31 cellular contexts compared by ENCODE assay signal in the genomic region with DNA sequence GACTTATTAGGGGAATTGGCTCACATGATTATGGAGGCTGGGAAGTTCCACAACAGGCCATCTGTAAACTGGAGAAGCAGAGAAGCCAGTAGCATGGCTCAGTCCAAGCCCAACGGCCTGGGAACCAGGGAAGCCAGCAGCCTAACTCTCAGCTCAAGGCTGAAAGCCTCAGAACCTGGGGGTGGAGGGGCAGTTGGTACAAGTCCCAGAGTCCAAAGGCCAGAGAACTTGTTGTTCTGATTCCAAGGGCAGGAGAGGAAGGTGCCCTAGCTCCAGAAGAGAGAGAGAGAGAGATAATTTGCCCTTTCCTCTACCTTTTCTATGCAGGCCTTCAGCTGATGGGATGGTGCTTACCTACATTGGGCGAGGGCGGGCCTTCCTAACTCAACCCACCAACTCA. TPM values are rescaled to one million over a fixed set of nuclear protein-coding genes. Genes with fewer than 3 reads are reported as not detected.
DNase-seq lines count a peak whose midpoint lies in the region; ATAC-seq, FAIRE-seq and TF ChIP-seq lines count a peak whose summit lies in the region.
"Had no signal": no experiment of that assay in that cellular context is flagged by ENCODE, and none has a peak within 500 bp of the region (broad histone marks: within the 10 kb centered on the region; RNA-seq: fewer than 3 reads in every experiment).

No MANE protein-coding gene starts in this region.

- TF ChIP-seq POLR2A in HepG2 (IDR thresholded peaks at IDR 0.05; ENCODE audit: insufficient read depth in 1 of 2, low read depth in 2 of 2, low read length in 2 of 2) = no peak
- no peak for TF ChIP-seq POLR2A in spleen (IDR thresholded peaks at IDR 0.05)
- TF ChIP-seq POLR2A in erythroblast (IDR thresholded peaks at IDR 0.05; ENCODE audit: low read length) = no peak

- POLR2A ChIA-PET in T-cell (lab: Charles Lee) (no interaction called here), HepG2 (lab: Yijun Ruan, JAX) (interaction anchor here (0.7 kb wide), 1 partner anchor 47 kb away, joined by 3 read pairs; no protein-coding TSS in a partner anchor)

- intact Hi-C loops in cardiac septum (cut with DNase I) = no loop called here
- intact Hi-C loops in left cardiac atrium (cut with DNase I) = no loop called here
- intact Hi-C loops in HepG2 (cut with micrococcal nuclease; ENCODE audit: unreplicated experiment) = no loop called here
- intact Hi-C loops in spleen (cut with DNase I; ENCODE audit: low total_unique reads) = no loop called here
- intact Hi-C loops in natural killer cell (cut with micrococcal nuclease) = no loop called here

- H2AFZ ChIP-seq in HepG2 (ENCODE audit: low read length) = no peak overlapping the region

- H3K9ac ChIP-seq in HepG2 (ENCODE audit: insufficient read depth, low read depth, low read length) = no peak overlapping the region
- H3K9ac ChIP-seq: BLaER1 treated with 17β-estradiol and CSF1 and Interleukin-3, amounts not matched to agents 10 nM and 100 nM; SK-N-SH had no signal

- TF ChIP-seq CTCF in HepG2 (CRISPR knock-in tag; IDR thresholded peaks at IDR 0.05) (no peak), spleen (IDR thresholded peaks at IDR 0.05 in 8 of 11, conservative IDR thresholded peaks at IDR 0.05 in 3 of 11) (no peak), natural killer cell (IDR thresholded peaks at IDR 0.05) (no peak)

- H3K4me3 Mint-ChIP-seq in T-cell (no peak overlapping the region), natural killer cell (no peak overlapping the region)
- H3K4me3 Mint-ChIP-seq in natural killer cell treated with Interleukin-12 subunit alpha and Interleukin-12 subunit beta and Interleukin-15 and Interleukin-18, amount 100 ng/mL, for 72 hours = no peak overlapping the region
- H3K4me3 Mint-ChIP-seq: CD8-positive, alpha-beta memory T cell had no signal

- TF ChIP-seq EP300 in HepG2 (IDR thresholded peaks at IDR 0.05; ENCODE audit: low read depth in 2 of 2, low read length in 2 of 2) (no peak), HepG2 (CRISPR knock-in tag; IDR thresholded peaks at IDR 0.05; ENCODE audit: borderline replicate concordance) (no peak)

- H3K27ac ChIP-seq in HepG2 (ENCODE audit: extremely low read length, insufficient read depth, low read length) (no peak overlapping the region), spleen (no peak overlapping the region)
- H3K27ac ChIP-seq: A549; BLaER1 treated with 17β-estradiol and CSF1 and Interleukin-3, amounts not matched to agents 10 nM and 100 nM; HL-60 had no signal

- H3K27ac Mint-ChIP-seq in T-cell (peak overlapping the region; percentile 91 to 93), natural killer cell (no peak overlapping the region)
- H3K27ac Mint-ChIP-seq in natural killer cell treated with Interleukin-12 subunit alpha and Interleukin-12 subunit beta and Interleukin-15 and Interleukin-18, amount 100 ng/mL, for 72 hours = no peak overlapping the region

- H3K4me3 ChIP-seq in HepG2 (replicated peaks in 1 of 3; ENCODE audit: insufficient read depth in 1 of 3, low read depth in 2 of 3, low read length in 3 of 3) (no peak overlapping the region), spleen (no peak overlapping the region)
- H3K4me3 ChIP-seq: A549; BLaER1 treated with 17β-estradiol and CSF1 and Interleukin-3, amounts not matched to agents 10 nM and 100 nM; GM12878 had no signal

- no peaks in the 10 kb centered on the region for H3K9me3 Mint-ChIP-seq in T-cell
- H3K9me3 Mint-ChIP-seq in natural killer cell = no peaks in the 10 kb centered on the region
- no peaks in the 10 kb centered on the region for H3K9me3 Mint-ChIP-seq in natural killer cell treated with Interleukin-12 subunit alpha and Interleukin-12 subunit beta and Interleukin-15 and Interleukin-18, amount 100 ng/mL, for 72 hours
- H3K9me3 Mint-ChIP-seq: CD8-positive, alpha-beta memory T cell had no signal

- no peak for TF ChIP-seq RAD21 in HepG2 (CRISPR knock-in tag; IDR thresholded peaks at IDR 0.05)

- no peaks in the 10 kb centered on the region for H3K36me3 ChIP-seq in HepG2 (replicated peaks in 1 of 2; ENCODE audit: control insufficient read depth in 1 of 2, insufficient read depth in 2 of 2, low read length in 2 of 2)
- H3K36me3 ChIP-seq in spleen = no peaks in the 10 kb centered on the region
- H3K36me3 ChIP-seq: BLaER1 treated with 17β-estradiol and CSF1 and Interleukin-3, amounts not matched to agents 10 nM and 100 nM had no signal

- H3K4me1 ChIP-seq in HepG2 (ENCODE audit: insufficient read depth, low read length) = peaks cover 8% of the 10 kb centered on the region; the same call in 1 of the 2 replicates
- peaks cover 12 to 44% (median 19%) of the 10 kb centered on the region in 6 donors for H3K4me1 ChIP-seq in spleen
- H3K4me1 ChIP-seq: A549 had no signal

- no peaks in the 10 kb centered on the region for H4K20me1 ChIP-seq in HepG2 (ENCODE audit: insufficient read depth, low read length)
- H4K20me1 ChIP-seq: BLaER1 treated with 17β-estradiol and CSF1 and Interleukin-3, amounts not matched to agents 10 nM and 100 nM had no signal

- H3K4me1 Mint-ChIP-seq in T-cell = peaks cover 88 to 97% (median 96%) of the 10 kb centered on the region in 3 donors
- H3K4me1 Mint-ChIP-seq in natural killer cell = peaks cover 33 to 50% of the 10 kb centered on the region in 2 donors
- H3K4me1 Mint-ChIP-seq in natural killer cell treated with Interleukin-12 subunit alpha and Interleukin-12 subunit beta and Interleukin-15 and Interleukin-18, amount 100 ng/mL, for 72 hours (ENCODE audit: low read depth in 2 of 2) = peaks cover 29 to 31% of the 10 kb centered on the region in 2 donors

- CTCF ChIA-PET in T-cell (lab: Charles Lee) = no interaction called here
- CTCF ChIA-PET in HepG2 (lab: Yijun Ruan, JAX; ENCODE audit: low intra/inter-chr PET ratio, low total read pairs) = no interaction called here

- FAIRE-seq in HepG2 (lab: Jason Lieb, UNC) = no peak
- FAIRE-seq: A549, GM12878, H1 had no signal

- WGBS in HepG2 (ENCODE audit: low lambda C conversion rate) = 57% methylated on average over 3 of the region's 3 CpGs
- 85 to 96% (median 89%) methylated on average over 3 of the region's 3 CpGs for WGBS in spleen, 5 donors

- DNase-seq in cardiac septum (ENCODE audit: low spot score) = peak; percentile 36
- DNase-seq in left cardiac atrium = no peak
- no peak for DNase-seq in T-cell
- no peak for DNase-seq in HepG2 (ENCODE audit: low spot score)
- DNase-seq in spleen = peak; percentile 32
- DNase-seq in natural killer cell = no peak
- DNase-seq in natural killer cell treated with Interleukin-12 subunit alpha and Interleukin-12 subunit beta and Interleukin-15 and Interleukin-18, amount 100 ng/mL, for 72 hours (ENCODE audit: low spot score) = no peak
- DNase-seq in erythroblast (lab: John Stamatoyannopoulos, UW) = no peak
- DNase-seq: AML-193; CD8-positive, alpha-beta memory T cell; DMS 273 treated with DMSO at 0.1 percent for 48 hours; DMS79; EL; GDM1; HCEC 1CT; Karpas-422; NCI-H1092; NCI-H1436; NCI-H187; NCI-H2081 treated with DMSO at 0.1 percent for 48 hours; NCI-H2171; NCI-H226; NCI-H510A; NCI-H69; SK-N-SH had no signal

- H3K79me2 ChIP-seq in HepG2 (ENCODE audit: insufficient read depth, low read length) = no peaks in the 10 kb centered on the region

- H3K36me3 Mint-ChIP-seq in T-cell (peaks cover 18% of the 10 kb centered on the region), natural killer cell (no peaks in the 10 kb centered on the region)
- H3K36me3 Mint-ChIP-seq in natural killer cell treated with Interleukin-12 subunit alpha and Interleukin-12 subunit beta and Interleukin-15 and Interleukin-18, amount 100 ng/mL, for 72 hours = no peaks in the 10 kb centered on the region

- no TSS peak for BruUV-seq in HepG2 (replicated peaks; lab: Mats Ljungman, UMichigan)

- no peaks in the 10 kb centered on the region for H3K27me3 Mint-ChIP-seq in T-cell
- no peaks in the 10 kb centered on the region for H3K27me3 Mint-ChIP-seq in natural killer cell (ENCODE audit: low read depth in 2 of 2)
- peaks cover 2 to 10% of the 10 kb centered on the region in 2 donors for H3K27me3 Mint-ChIP-seq in natural killer cell treated with Interleukin-12 subunit alpha and Interleukin-12 subunit beta and Interleukin-15 and Interleukin-18, amount 100 ng/mL, for 72 hours
- H3K27me3 Mint-ChIP-seq: CD8-positive, alpha-beta memory T cell had no signal

- ATAC-seq in left cardiac atrium = no peak
- no peak for ATAC-seq in T-cell (replicated peaks in 1 of 4)
- ATAC-seq in HepG2 = no peak
- no peak for ATAC-seq in natural killer cell
- ATAC-seq in natural killer cell treated with Interleukin-12 subunit alpha and Interleukin-12 subunit beta and Interleukin-15 and Interleukin-18, amount 100 ng/mL, for 72 hours = no peak
- ATAC-seq: A549, GM12878, Panc1 had no signal

- H3K27me3 ChIP-seq in HepG2 (ENCODE audit: control insufficient read depth in 1 of 2, insufficient read depth in 2 of 2, low read length in 2 of 2) (0 out of 5 replicates have a peak, but pooled peaks cover 0 to 3% of the 10 kb centered on the region in 2 experiments), spleen (replicated peaks in 1 of 7) (no peaks in the 10 kb centered on the region)
- H3K27me3 ChIP-seq: BLaER1 treated with 17β-estradiol and CSF1 and Interleukin-3, amounts not matched to agents 10 nM and 100 nM had no signal

- in situ Hi-C loops in HepG2 (cut with HindIII; ENCODE audit: extremely low pct_ligation_motif_present, low pct_unique_long_range_greater_than_20kb) = no loop called here

- H3K4me2 ChIP-seq in HepG2 (ENCODE audit: low read depth, low read length) = no peak overlapping the region
- H3K4me2 ChIP-seq: A549; BLaER1 treated with 17β-estradiol and CSF1 and Interleukin-3, amounts not matched to agents 10 nM and 100 nM; SK-N-SH had no signal

- H3K9me3 ChIP-seq in HepG2 (ENCODE audit: low read length) (no peaks in the 10 kb centered on the region), spleen (no peaks in the 10 kb centered on the region)
- H3K9me3 ChIP-seq: A549, SK-N-SH had no signal

RNA-seq across cellular contexts. Expression of a gene that starts 55.3 kb away (rescaled TPM):
- total RNA-seq in cardiac septum = 16.7 TPM
- total RNA-seq in left cardiac atrium = 10 to 100 TPM; 11.0 to 14.8 TPM
- 10 to 100 TPM; 57.5 to 90.5 (median 65.5) TPM for total RNA-seq in T-cell
- total RNA-seq in HepG2 (2016; rRNA removed; fragmentation: Illumina TruSeq; extraction: Trizol) = 0.15 and 0.49 TPM in 2 replicates
- 0.26 and 0.30 TPM in 2 replicates for total RNA-seq in HepG2 (2016; cell fraction: cytosol; rRNA removed; fragmentation: Illumina TruSeq; extraction: Trizol; ENCODE audit: low read depth)
- total RNA-seq in HepG2 (2016; cell fraction: insoluble cytoplasmic fraction; rRNA removed; fragmentation: Illumina TruSeq; extraction: Trizol) = 0.32 and 0.39 TPM in 2 replicates
- total RNA-seq in HepG2 (2016; cell fraction: membrane; rRNA removed; fragmentation: Illumina TruSeq; extraction: Trizol) = 0.31 and 0.69 TPM in 2 replicates
- total RNA-seq in HepG2 (2016; cell fraction: nucleus; rRNA removed; fragmentation: Illumina TruSeq; extraction: Trizol) = 0.25 and 0.50 TPM in 2 replicates
- polyA plus RNA-seq in HepG2 (2011; rRNA removed) = 0.18 and 0.39 TPM in 2 replicates
- polyA plus RNA-seq in HepG2 (2011; cell fraction: cytosol; rRNA removed) = 0.30 and 0.31 TPM in 2 replicates
- 0.23 and 0.45 TPM in 2 replicates for polyA plus RNA-seq in HepG2 (2011; cell fraction: nucleus; rRNA removed)
- polyA plus RNA-seq in HepG2 (2012) = 0.08 and 0.34 TPM in 2 replicates
- polyA plus RNA-seq in HepG2 (2016; cell fraction: cytosol; fragmentation: Illumina TruSeq; extraction: Trizol; ENCODE audit: low read depth) = 0.11 and 0.33 TPM in 2 replicates
- 0.90 and 1.0 TPM in 2 replicates for polyA plus RNA-seq in HepG2 (2016; cell fraction: insoluble cytoplasmic fraction; fragmentation: Illumina TruSeq; extraction: Trizol; ENCODE audit: low read depth)
- 0.25 and 0.31 TPM in 2 replicates for polyA plus RNA-seq in HepG2 (2016; cell fraction: membrane; fragmentation: Illumina TruSeq; extraction: Trizol; ENCODE audit: low read depth)
- polyA plus RNA-seq in HepG2 (2016; cell fraction: nucleus; fragmentation: Illumina TruSeq; extraction: Trizol; ENCODE audit: insufficient read depth, low read depth) = 0.79 TPM in 1 of 2 replicates, not detected in the other
- 0.16 and 0.40 TPM in 2 replicates for polyA minus RNA-seq in HepG2 (2011; rRNA and poly(A)+ RNA removed; ENCODE audit: low replicate concordance)
- not detected in 2 replicates for polyA minus RNA-seq in HepG2 (2011; cell fraction: cytosol; rRNA and poly(A)+ RNA removed)
- polyA minus RNA-seq in HepG2 (2011; cell fraction: nucleus; rRNA and poly(A)+ RNA removed) = 0.26 TPM in 1 of 2 replicates, not detected in the other
- 10 to 100 TPM; 25.0 to 54.3 (median 47.2) TPM for total RNA-seq in spleen
- 1 to 10 TPM; 4.6 to 7.0 (median 6.9) TPM for polyA plus RNA-seq in spleen
- total RNA-seq in natural killer cell = 1 to 10 TPM; 3.6 to 7.5 (median 7.1) TPM
- 1 to 10 TPM in 1 of 2 donors, under 1 TPM in 1; 0.88 to 2.5 TPM for total RNA-seq in natural killer cell treated with Interleukin-12 subunit alpha and Interleukin-12 subunit beta and Interleukin-15 and Interleukin-18, amount 100 ng/mL, for 72 hours

Comparison
In these comparisons a context has a peak if more than half of its experiments do, and no peak if none do; other contexts are left out.
1. DNase-seq: peak in cardiac septum (single experiment) and spleen (single experiment); none in left cardiac atrium (single experiment), T-cell (0 of 34), HepG2 (single experiment), natural killer cell (single experiment), natural killer cell treated with Interleukin-12 subunit alpha and Interleukin-12 subunit beta and Interleukin-15 and Interleukin-18, amount 100 ng/mL, for 72 hours (single experiment) and erythroblast (0 of 2).
2. H3K27ac Mint-ChIP-seq: peak in T-cell (2 of 2); none in natural killer cell (0 of 2) and natural killer cell treated with Interleukin-12 subunit alpha and Interleukin-12 subunit beta and Interleukin-15 and Interleukin-18, amount 100 ng/mL, for 72 hours (0 of 2).